In genomic region chr6:43494766-43495165, GRCh38 we compare ENCODE assay signal across 20 cellular contexts. TPM values are rescaled to one million over a fixed set of nuclear protein-coding genes. Genes with fewer than 3 reads are reported as not detected.
DNase-seq lines count a peak whose midpoint lies in the region; ATAC-seq and TF ChIP-seq lines count a peak whose summit lies in the region.
"Had no signal": no experiment of that assay in that cellular context is flagged by ENCODE, and none has a peak within 500 bp of the region (broad histone marks: within the 10 kb centered on the region; RNA-seq: fewer than 3 reads in every experiment).

No MANE protein-coding gene starts in this region.

- no TSS peak for BruUV-seq in IMR-90 (replicated peaks; lab: Mats Ljungman, UMichigan)

- no peak overlapping the region for H3K23ac ChIP-seq in IMR-90 (ENCODE audit: low read depth, low read length)

- H3K79me1 ChIP-seq in IMR-90 (ENCODE audit: low read depth in 1 of 2, low read length in 2 of 2) = peaks cover 34 to 67% of the 10 kb centered on the region in 2 experiments

- no peak overlapping the region for H4K8ac ChIP-seq in IMR-90 (ENCODE audit: low read depth in 2 of 2, low read length in 2 of 2)

- ATAC-seq in IMR-90 (ENCODE audit: low read depth) = no peak
- no peak for ATAC-seq in lower lobe of right lung
- ATAC-seq: activated naive CD8-positive, alpha-beta T cell treated with anti-CD3 and anti-CD28 coated beads, Interleukin-2, amount 50 U/mL, for 24 hours; activated T-cell treated with anti-CD3 and anti-CD28 coated beads, Interleukin-2, amount 50 U/mL, for 72 hours; gastrocnemius medialis; Right ventricle myocardium inferior had no signal

- H3K18ac ChIP-seq in IMR-90 (ENCODE audit: low read depth, low read length) = no peak overlapping the region

- no peak overlapping the region for H2BK120ac ChIP-seq in IMR-90 (ENCODE audit: low read depth, low read length)

- CTCF ChIA-PET in IMR-90 (lab: Yijun Ruan, JAX) = interaction anchor here (0.5 to 3.3 kb wide), 2 partner anchors 12 to 14 kb away, joined by 3 to 17 read pairs; no protein-coding TSS in a partner anchor

- peak overlapping the region; percentile 17 for H2AK9ac ChIP-seq in IMR-90 (replicated peaks; ENCODE audit: low read depth, low read length, poor library complexity)

- H3K27me3 ChIP-seq in BLaER1 (no peaks in the 10 kb centered on the region), IMR-90 (ENCODE audit: control insufficient read depth, insufficient read depth, low read length) (no peaks in the 10 kb centered on the region), hepatocyte (no peaks in the 10 kb centered on the region), HAP-1 (ENCODE audit: low read depth) (no peaks in the 10 kb centered on the region), lower lobe of right lung (ENCODE audit: low read depth) (no peaks in the 10 kb centered on the region)
- H3K27me3 ChIP-seq: gastrocnemius medialis, sigmoid colon had no signal

- H2AK5ac ChIP-seq in IMR-90 (ENCODE audit: low read depth, low read length) = no peak overlapping the region

- in situ Hi-C loops in IMR-90 (cut with MboI; ENCODE audit: low sequenced_read_pairs) (loop anchor here (5.0 to 10.0 kb wide), 3 partner anchors 32 to 237 kb away; no protein-coding TSS in a partner anchor), HAP-1 (cut with MboI; ENCODE audit: low sequenced_read_pairs) (no loop called here)

- H2AFZ ChIP-seq in IMR-90 (replicated peaks; ENCODE audit: low read length, poor library complexity) = no peak overlapping the region
- H2AFZ ChIP-seq in hepatocyte = no peak overlapping the region

- H2BK5ac ChIP-seq in IMR-90 (ENCODE audit: low read depth, low read length, poor library complexity, severe bottlenecking) = peak overlapping the region; percentile 11

- no peak overlapping the region for H4K5ac ChIP-seq in IMR-90 (ENCODE audit: low read depth, low read length)

- no peak overlapping the region for H3K4ac ChIP-seq in IMR-90 (ENCODE audit: low read depth, low read length)

- TF ChIP-seq RAD21 in IMR-90 (IDR thresholded peaks at IDR 0.05; ENCODE audit: low read length) = no peak

- 0 out of 2 replicates have a peak overlapping the region, but pooled peaks have one; percentile 48 for H3K9ac ChIP-seq in BLaER1
- H3K9ac ChIP-seq in IMR-90 (ENCODE audit: low read depth, low read length) = no peak overlapping the region
- H3K9ac ChIP-seq: KMS-11 had no signal

- H3K27ac ChIP-seq in BLaER1 = peak overlapping the region; percentile 34; the same call in 1 of the 2 replicates
- no peak overlapping the region for H3K27ac ChIP-seq in IMR-90 (ENCODE audit: insufficient read depth, low read length)
- peak overlapping the region; percentile 3 for H3K27ac ChIP-seq in hepatocyte
- H3K27ac ChIP-seq in lower lobe of right lung = no peak overlapping the region
- H3K27ac ChIP-seq: gastrocnemius medialis, KMS-11 had no signal

- 95% methylated on average over 3 of the region's 4 CpGs; no CpG with 5 or more reads in 1 of the 2 experiments for whole genome bisulfite sequencing in IMR-90 (ENCODE audit: extremely low coverage in 2 of 2, insufficient read length in 1 of 2), 2 experiments
- WGBS in hepatocyte (ENCODE audit: low lambda C conversion rate, missing lambda C conversion rate) = 96% methylated on average over 4 of the region's 4 CpGs

- TF ChIP-seq CTCF in IMR-90 (conservative IDR thresholded peaks at IDR 0.05; ENCODE audit: low read depth, low read length) = no peak
- no peak for TF ChIP-seq CTCF in hepatocyte (IDR thresholded peaks at IDR 0.05; ENCODE audit: poor library complexity)
- no peak for TF ChIP-seq CTCF in lower lobe of right lung (IDR thresholded peaks at IDR 0.05)

- H3K4me3 ChIP-seq in BLaER1 = no peak overlapping the region
- H3K4me3 ChIP-seq in IMR-90 (ENCODE audit: insufficient read depth, low read depth, low read length) = no peak overlapping the region
- H3K4me3 ChIP-seq in hepatocyte = no peak overlapping the region
- H3K4me3 ChIP-seq in HAP-1 = no peak overlapping the region
- no peak overlapping the region for H3K4me3 ChIP-seq in lower lobe of right lung
- H3K4me3 ChIP-seq: gastrocnemius medialis, mucosa of descending colon, sigmoid colon had no signal

- H3K14ac ChIP-seq in IMR-90 (replicated peaks; ENCODE audit: low read depth, low read length) = no peak overlapping the region

- H4K20me1 ChIP-seq in BLaER1 = peaks cover 72% of the 10 kb centered on the region
- peaks cover 22% of the 10 kb centered on the region; the same call in 1 of the 2 replicates for H4K20me1 ChIP-seq in IMR-90 (ENCODE audit: insufficient read depth, low read length)
- peaks cover 30% of the 10 kb centered on the region for H4K20me1 ChIP-seq in hepatocyte (ENCODE audit: insufficient read depth, poor library complexity, severe bottlenecking)

- peaks cover 34% of the 10 kb centered on the region for H3K9me1 ChIP-seq in IMR-90 (ENCODE audit: insufficient read depth, low read length)

- dilution Hi-C loops in IMR-90 (cut with HindIII; ENCODE audit: low sequenced_read_pairs, unreplicated experiment) = no loop called here

- intact Hi-C loops in IMR-90 (cut with micrococcal nuclease) (loop anchor here (5.0 kb wide), 1 partner anchor 127 kb away; the partner anchor contains the start of gene ZNF318), lower lobe of right lung (cut with DNase I) (no loop called here)

- no peak overlapping the region for H4K91ac ChIP-seq in IMR-90 (ENCODE audit: insufficient read depth, low read depth, low read length)

- DNase-seq in IMR-90 = no peak
- no peak for DNase-seq in hepatocyte (ENCODE audit: low spot score)
- no peak for DNase-seq in activated effector memory CD4-positive, alpha-beta T cell treated with Interleukin-2 at 50 U/mL for 16 hours
- no peak for DNase-seq in HAP-1 (ENCODE audit: low spot score in 2 of 2)
- no peak for DNase-seq in lower lobe of right lung
- DNase-seq: activated naive CD8-positive, alpha-beta T cell treated with anti-CD3 and anti-CD28 coated beads, Interleukin-2, amount 50 U/mL, for 24 hours; activated T-cell treated with anti-CD3 and anti-CD28 coated beads, Interleukin-2, amount 50 U/mL, for 72 hours; DMS79; erythroblast; gastrocnemius medialis; NCI-H1092; NCI-H2107; NCI-H526 treated with DMSO at 0.1 percent for 48 hours; occipital lobe; sigmoid colon; stimulated activated CD4-positive, alpha-beta T cell treated with anti-CD3 and anti-CD28 coated beads, Interleukin-2, amount 100 ng/mL, for 24 hours had no signal

- peak overlapping the region; percentile 46 for H3K4me2 ChIP-seq in BLaER1
- H3K4me2 ChIP-seq in IMR-90 (ENCODE audit: low read depth, low read length) = no peak overlapping the region
- H3K4me2 ChIP-seq in hepatocyte = no peak overlapping the region
- H3K4me2 ChIP-seq: KMS-11 had no signal

- H3K4me1 ChIP-seq in BLaER1 (peaks cover 24% of the 10 kb centered on the region), IMR-90 (ENCODE audit: control insufficient read depth, insufficient read depth, low read length) (peaks cover 46% of the 10 kb centered on the region), hepatocyte (ENCODE audit: insufficient read depth) (peaks cover 47% of the 10 kb centered on the region), HAP-1 (no peaks in the 10 kb centered on the region), lower lobe of right lung (peaks cover 40% of the 10 kb centered on the region)

- H3K9me2 ChIP-seq in hepatocyte (replicated peaks; ENCODE audit: insufficient read depth) = no peaks in the 10 kb centered on the region

- peaks cover 73% of the 10 kb centered on the region for H3K36me3 ChIP-seq in BLaER1
- peaks cover 13% of the 10 kb centered on the region for H3K36me3 ChIP-seq in IMR-90 (ENCODE audit: control insufficient read depth, insufficient read depth, low read length)
- H3K36me3 ChIP-seq in hepatocyte (replicated peaks; ENCODE audit: insufficient read depth, low read depth) = no peaks in the 10 kb centered on the region
- peaks cover 17% of the 10 kb centered on the region for H3K36me3 ChIP-seq in HAP-1 (replicated peaks)
- peaks cover 29% of the 10 kb centered on the region for H3K36me3 ChIP-seq in lower lobe of right lung

- H2BK15ac ChIP-seq in IMR-90 (ENCODE audit: low read depth, low read length) = no peak overlapping the region

- POLR2A ChIA-PET in IMR-90 (lab: Charles Lee; ENCODE audit: unreplicated experiment) = no interaction called here

- no peak overlapping the region for H3K56ac ChIP-seq in IMR-90 (ENCODE audit: extremely low read depth, insufficient read depth, low read length)

- no peak for TF ChIP-seq POLR2A in IMR-90 (IDR thresholded peaks at IDR 0.05; ENCODE audit: low read depth, low read length)

- no peak overlapping the region for H2BK20ac ChIP-seq in IMR-90 (ENCODE audit: low read depth, low read length)

- H3K9me3 ChIP-seq in BLaER1 = no peaks in the 10 kb centered on the region
- no peaks in the 10 kb centered on the region for H3K9me3 ChIP-seq in IMR-90 (ENCODE audit: control insufficient read depth, insufficient read depth, low read length)
- H3K9me3 ChIP-seq in hepatocyte (ENCODE audit: low read depth) = no peaks in the 10 kb centered on the region
- H3K9me3 ChIP-seq in HAP-1 = no peaks in the 10 kb centered on the region
- H3K9me3 ChIP-seq in lower lobe of right lung = no peaks in the 10 kb centered on the region
- H3K9me3 ChIP-seq: gastrocnemius medialis, mucosa of descending colon, sigmoid colon had no signal

- peaks cover 23% of the 10 kb centered on the region for H3K79me2 ChIP-seq in hepatocyte

RNA-seq across cellular contexts. Expression of gene LRRC73, which starts 15.4 kb away (rescaled TPM):
- total RNA-seq in IMR-90 (2012; rRNA removed) = under 0.01 TPM in 2 replicates
- 0.23 and 0.31 TPM in 2 replicates for polyA plus RNA-seq in IMR-90 (2012; rRNA removed)
- 0.51 and 0.55 TPM in 2 replicates for polyA plus RNA-seq in IMR-90 (2012; cell fraction: cytosol; rRNA removed)
- polyA plus RNA-seq in IMR-90 (2012; cell fraction: nucleus; rRNA removed; ENCODE audit: low replicate concordance) = 0.26 and 0.49 TPM in 2 replicates
- 0.28 TPM in 1 of 2 replicates, not detected in the other for total RNA-seq in hepatocyte
- 0.07 and 0.22 TPM in 2 replicates for polyA plus RNA-seq in hepatocyte
- total RNA-seq in lower lobe of right lung = 1.6 TPM
- total RNA-seq: gastrocnemius medialis had no signal

RNA-seq across cellular contexts. Expression of gene TJAP1, which starts 17.4 kb away (rescaled TPM):
- 12.2 and 12.5 TPM in 2 replicates for total RNA-seq in IMR-90 (2012; rRNA removed)
- 34.2 and 35.8 TPM in 2 replicates for polyA plus RNA-seq in IMR-90 (2012; rRNA removed)
- 32.2 and 36.9 TPM in 2 replicates for polyA plus RNA-seq in IMR-90 (2012; cell fraction: cytosol; rRNA removed)
- 136 and 192 TPM in 2 replicates for polyA plus RNA-seq in IMR-90 (2012; cell fraction: nucleus; rRNA removed; ENCODE audit: low replicate concordance)
- 14.6 and 16.4 TPM in 2 replicates for total RNA-seq in hepatocyte
- 10.3 and 13.8 TPM in 2 replicates for polyA plus RNA-seq in hepatocyte
- 34.3 TPM for total RNA-seq in lower lobe of right lung

RNA-seq across cellular contexts. Expression of gene YIPF3, which starts 22.0 kb away (rescaled TPM):
- 114 and 120 TPM in 2 replicates for total RNA-seq in IMR-90 (2012; rRNA removed)
- polyA plus RNA-seq in IMR-90 (2012; rRNA removed) = 193 and 207 TPM in 2 replicates
- 112 and 320 TPM in 2 replicates for polyA plus RNA-seq in IMR-90 (2012; cell fraction: cytosol; rRNA removed)
- polyA plus RNA-seq in IMR-90 (2012; cell fraction: nucleus; rRNA removed; ENCODE audit: low replicate concordance) = 295 and 320 TPM in 2 replicates
- 179 and 198 TPM in 2 replicates for total RNA-seq in hepatocyte
- 163 and 166 TPM in 2 replicates for polyA plus RNA-seq in hepatocyte
- 103 TPM for total RNA-seq in lower lobe of right lung

RNA-seq across cellular contexts. Expression of gene POLR1C, which starts 22.1 kb away (rescaled TPM):
- 69.4 and 72.6 TPM in 2 replicates for total RNA-seq in IMR-90 (2012; rRNA removed)
- polyA plus RNA-seq in IMR-90 (2012; rRNA removed) = 46.1 and 48.4 TPM in 2 replicates
- 15.8 and 35.9 TPM in 2 replicates for polyA plus RNA-seq in IMR-90 (2012; cell fraction: cytosol; rRNA removed)
- polyA plus RNA-seq in IMR-90 (2012; cell fraction: nucleus; rRNA removed; ENCODE audit: low replicate concordance) = 38.4 and 105 TPM in 2 replicates
- total RNA-seq in hepatocyte = 26.1 and 37.7 TPM in 2 replicates
- 33.7 and 36.2 TPM in 2 replicates for polyA plus RNA-seq in hepatocyte
- total RNA-seq in lower lobe of right lung = 26.1 TPM

RNA-seq across cellular contexts. Expression of gene DLK2, which starts 39.4 kb away (rescaled TPM):
- total RNA-seq in IMR-90 (2012; rRNA removed) (0.90 and 1.1 TPM in 2 replicates), hepatocyte (0.33 and 0.60 TPM in 2 replicates), lower lobe of right lung (0.53 TPM)
- polyA plus RNA-seq in IMR-90 (2012; rRNA removed) (2.8 and 3.0 TPM in 2 replicates), hepatocyte (1.8 and 2.1 TPM in 2 replicates)
- 5.5 and 6.7 TPM in 2 replicates for polyA plus RNA-seq in IMR-90 (2012; cell fraction: cytosol; rRNA removed)
- polyA plus RNA-seq in IMR-90 (2012; cell fraction: nucleus; rRNA removed; ENCODE audit: low replicate concordance) = 1.4 and 4.8 TPM in 2 replicates
- total RNA-seq: sigmoid colon had no signal

Comparison
In these comparisons a context has a peak if more than half of its experiments do, and no peak if none do; other contexts are left out.
1. H3K27ac ChIP-seq: peak in BLaER1 (single experiment) and hepatocyte (single experiment); none in IMR-90 (single experiment) and lower lobe of right lung (single experiment).